Comparison of ENCODE assay signal across 15 cellular contexts in the genomic region with DNA sequence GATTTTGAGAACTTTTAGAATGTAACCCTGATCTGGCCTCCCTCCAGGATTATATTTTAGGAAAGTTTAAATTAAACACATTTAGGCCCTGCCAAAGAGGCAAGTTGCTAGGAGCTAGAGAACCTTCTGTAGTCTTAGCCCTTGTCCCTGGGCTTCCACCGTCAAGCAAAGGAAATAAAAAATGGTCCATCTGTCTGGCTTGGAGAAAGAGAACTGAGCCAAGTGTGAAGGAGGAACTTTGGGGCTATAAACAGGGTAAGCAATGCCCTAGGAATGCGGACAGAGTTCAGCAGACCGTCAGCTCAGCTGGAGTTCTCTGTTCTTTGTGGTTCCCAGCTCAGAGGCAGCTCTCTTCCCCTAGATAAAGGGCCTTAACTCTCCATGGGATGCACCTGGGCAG. TPM values are rescaled to one million over a fixed set of nuclear protein-coding genes. Genes with fewer than 3 reads are reported as not detected.
DNase-seq lines count a peak whose midpoint lies in the region; ATAC-seq and TF ChIP-seq lines count a peak whose summit lies in the region.
"Had no signal": no experiment of that assay in that cellular context is flagged by ENCODE, and none has a peak within 500 bp of the region (broad histone marks: within the 10 kb centered on the region; RNA-seq: fewer than 3 reads in every experiment).

No MANE protein-coding gene starts in this region.

- no peak overlapping the region for H3K4me3 Mint-ChIP-seq in H9
- H3K4me3 Mint-ChIP-seq: T-helper 17 cell had no signal

- no peak overlapping the region for H4K5ac ChIP-seq in H9 (ENCODE audit: insufficient read length, low read depth, low read length)

- ATAC-seq in HG03095 (IDR thresholded peaks at IDR 0.05; ENCODE audit: unreplicated experiment) (no peak), GM21786 (IDR thresholded peaks at IDR 0.05; ENCODE audit: unreplicated experiment) (no peak), GM18868 (IDR thresholded peaks at IDR 0.05; ENCODE audit: unreplicated experiment) (no peak)
- ATAC-seq: T-helper 17 cell had no signal

- no peaks in the 10 kb centered on the region for H3K27me3 Mint-ChIP-seq in H9 (ENCODE audit: low read depth)
- H3K27me3 Mint-ChIP-seq: progenitor cell of endocrine pancreas had no signal

- H3K79me2 ChIP-seq in H9 (ENCODE audit: insufficient read depth, low read length): no peaks in the 10 kb centered on the region

- no peak overlapping the region for H3K14ac ChIP-seq in H9 (ENCODE audit: insufficient read depth, low read length)

- H2AFZ ChIP-seq in H9 (ENCODE audit: low read length): no peak overlapping the region

- no peak overlapping the region for H4K8ac ChIP-seq in H9 (replicated peaks; ENCODE audit: insufficient read length, low read depth, low read length)

- H3K36me3 ChIP-seq in subcutaneous abdominal adipose tissue (ENCODE audit: control insufficient read depth in 5 of 5, insufficient read depth in 5 of 5, low read length in 5 of 5): no peaks in the 10 kb centered on the region
- H3K36me3 ChIP-seq: tibial nerve had no signal

- H3K4ac ChIP-seq in H9 (ENCODE audit: low read depth, low read length): no peak overlapping the region

- H3K9ac ChIP-seq in H9 (ENCODE audit: extremely low read depth, insufficient read length, low read length) (no peak overlapping the region), subcutaneous abdominal adipose tissue (ENCODE audit: low read length in 5 of 5) (no peak overlapping the region)

- H2BK12ac ChIP-seq in H9 (ENCODE audit: insufficient read length, low read depth, low read length): no peak overlapping the region

- no peaks in the 10 kb centered on the region for H3K9me3 Mint-ChIP-seq in H9

- H3K9me3 ChIP-seq in H9 (ENCODE audit: control insufficient read depth, low read depth, low read length): no peaks in the 10 kb centered on the region
- no peaks in the 10 kb centered on the region for H3K9me3 ChIP-seq in subcutaneous abdominal adipose tissue (ENCODE audit: control insufficient read depth in 5 of 5, low read length in 5 of 5)
- H3K9me3 ChIP-seq: tibial nerve had no signal

- no peak overlapping the region for H2BK120ac ChIP-seq in H9 (ENCODE audit: low read depth, low read length, poor library complexity, severe bottlenecking)

- H3K56ac ChIP-seq in H9 (ENCODE audit: insufficient read length, low read depth, low read length): no peak overlapping the region

- H3K36me3 Mint-ChIP-seq in H9 (ENCODE audit: insufficient read depth in 1 of 3, low read depth in 3 of 3): no peaks in the 10 kb centered on the region

- peaks cover 11 to 13% of the 10 kb centered on the region in 2 experiments for H3K4me1 Mint-ChIP-seq in H9
- H3K4me1 Mint-ChIP-seq: T-helper 17 cell had no signal

- H3K27ac Mint-ChIP-seq in H9: no peak overlapping the region
- H3K27ac Mint-ChIP-seq: progenitor cell of endocrine pancreas, T-helper 17 cell had no signal

- H2AK5ac ChIP-seq in H9 (ENCODE audit: insufficient read length, low read length): no peak overlapping the region

- H3K27me3 ChIP-seq in H9 (ENCODE audit: insufficient read depth, low read length) (no peaks in the 10 kb centered on the region), subcutaneous abdominal adipose tissue (ENCODE audit: control insufficient read depth in 5 of 5, insufficient read depth in 4 of 5, low read length in 5 of 5) (no peaks in the 10 kb centered on the region)
- H3K27me3 ChIP-seq: tibial nerve had no signal

- no peak overlapping the region for H3K23ac ChIP-seq in H9 (ENCODE audit: insufficient read length, low read depth, low read length)

- no peak overlapping the region for H2BK20ac ChIP-seq in H9 (ENCODE audit: low read depth, low read length, poor library complexity, severe bottlenecking)

- H4K20me1 ChIP-seq in H9 (ENCODE audit: control insufficient read depth, insufficient read depth, insufficient read length): no peaks in the 10 kb centered on the region

- H3K4me2 ChIP-seq in H9 (ENCODE audit: insufficient read depth, insufficient read length, low read length): no peak overlapping the region

- H2BK5ac ChIP-seq in H9 (ENCODE audit: insufficient read length, low read length): no peak overlapping the region

- DNase-seq in H9: peak; percentile 38
- peak; percentile 81 for DNase-seq in amniotic epithelial cell (ENCODE audit: low read depth)
- DNase-seq in iPS DF 19.7 (ENCODE audit: low read depth, low spot score): peak; percentile 5
- DNase-seq in NCI-H128 (lab: John Stamatoyannopoulos, UW; ENCODE audit: unreplicated experiment): no peak
- DNase-seq: amniotic stem cell, NCI-H748 treated with DMSO at 0.1 percent for 48 hours, T-helper 17 cell had no signal

- no peak for TF ChIP-seq CTCF in H9 (conservative IDR thresholded peaks at IDR 0.05)

- H3K23me2 ChIP-seq in H9 (ENCODE audit: insufficient read length, low read depth, low read length, poor library complexity, severe bottlenecking): no peaks in the 10 kb centered on the region

- H3K79me1 ChIP-seq in H9 (ENCODE audit: insufficient read depth, low read depth, low read length, poor library complexity, severe bottlenecking): no peaks in the 10 kb centered on the region

- H3T11ph ChIP-seq in H9 (ENCODE audit: low read length): no peak overlapping the region

- no peak overlapping the region for H2BK15ac ChIP-seq in H9 (ENCODE audit: low read depth, low read length)

- no peak overlapping the region for H3K4me3 ChIP-seq in subcutaneous abdominal adipose tissue (ENCODE audit: low read depth in 1 of 5, low read length in 5 of 5)
- H3K4me3 ChIP-seq: tibial nerve had no signal

- no peaks in the 10 kb centered on the region for H3K4me1 ChIP-seq in H9 (ENCODE audit: insufficient read depth, low read length)
- H3K4me1 ChIP-seq in subcutaneous abdominal adipose tissue (ENCODE audit: control insufficient read depth in 5 of 5, insufficient read depth in 5 of 5, low read length in 5 of 5): peaks cover 2 to 46% (median 29%) of the 10 kb centered on the region in 5 donors

- H3K18ac ChIP-seq in H9 (ENCODE audit: insufficient read length, low read depth, low read length): no peak overlapping the region

- H4K91ac ChIP-seq in H9 (ENCODE audit: insufficient read length, low read depth, low read length): no peak overlapping the region

- H3K27ac ChIP-seq in H9 (ENCODE audit: insufficient read length, low read depth, low read length): no peak overlapping the region
- H3K27ac ChIP-seq in subcutaneous abdominal adipose tissue (ENCODE audit: low read depth, low read length): peak overlapping the region; percentile 82

- no CpG with 5 or more reads among the region's 3 CpGs for WGBS in H9 (ENCODE audit: extremely low coverage, insufficient read length, low lambda C conversion rate)

RNA-seq across cellular contexts. Expression of a gene that starts 29.6 kb away (rescaled TPM):
- total RNA-seq in H9 (2021): not detected in 2 replicates
- total RNA-seq: activated CD8-positive, alpha-beta memory T cell treated with anti-CD3 and anti-CD28 coated beads for 36 hours; progenitor cell of endocrine pancreas; T-helper 17 cell; tibial nerve had no signal

RNA-seq across cellular contexts. Expression of a gene that starts 49.7 kb away (rescaled TPM):
- not detected in 2 replicates for total RNA-seq in H9 (2021)
- total RNA-seq: activated CD8-positive, alpha-beta memory T cell treated with anti-CD3 and anti-CD28 coated beads for 36 hours; progenitor cell of endocrine pancreas; T-helper 17 cell had no signal

RNA-seq across cellular contexts. Expression of a gene that starts 53.6 kb away (rescaled TPM):
- total RNA-seq in H9 (2021): not detected in 2 replicates
- total RNA-seq: activated CD8-positive, alpha-beta memory T cell treated with anti-CD3 and anti-CD28 coated beads for 36 hours; lower leg skin; progenitor cell of endocrine pancreas; T-helper 17 cell; tibial nerve had no signal
